Comparison of ENCODE assay signal across 11 cellular contexts in the genomic region with DNA sequence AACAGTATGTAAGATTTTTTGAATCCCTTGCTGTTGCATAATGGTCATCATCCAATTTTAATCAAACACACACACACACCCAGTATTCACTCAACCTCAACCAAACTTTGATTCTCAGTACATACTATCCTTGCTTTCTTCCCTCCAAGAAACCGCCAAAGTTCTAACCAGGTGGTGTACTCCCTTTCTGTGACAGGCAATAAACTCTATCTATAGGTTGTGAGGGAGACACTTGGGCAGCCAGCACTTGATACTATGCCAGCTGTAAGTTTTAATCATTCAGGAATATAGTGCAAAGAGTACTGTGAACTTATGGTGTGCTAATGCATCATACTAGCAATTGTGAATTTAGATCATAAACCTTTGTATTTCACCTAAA.
A peak's percentile ranks its signal among the peaks of the same experiment; 100 is the strongest.
DNase-seq lines count a peak whose midpoint lies in the region; ATAC-seq, FAIRE-seq and TF ChIP-seq lines count a peak whose summit lies in the region.
"Had no signal": no experiment of that assay in that cellular context is flagged by ENCODE, and none has a peak within 500 bp of the region (broad histone marks: within the 10 kb centered on the region; RNA-seq: fewer than 3 reads in every experiment).

No MANE protein-coding gene starts in this region.

- no peaks in the 10 kb centered on the region for H3K9me3 ChIP-seq in suprapubic skin

- peak; percentile 94 for FAIRE-seq in GM19239 (lab: Jason Lieb, UNC)

- TF ChIP-seq EP300 in suprapubic skin (IDR thresholded peaks at IDR 0.05), result no peak

- H3K27me3 ChIP-seq in HL-60 (ENCODE audit: insufficient read depth, poor library complexity, severe bottlenecking), result no peaks in the 10 kb centered on the region
- H3K27me3 ChIP-seq in suprapubic skin, result no peaks in the 10 kb centered on the region

- 85% methylated on average over 1 of the region's 1 CpG for WGBS in suprapubic skin

- peak; percentile 13 for ATAC-seq in HG02763 (IDR thresholded peaks at IDR 0.05; ENCODE audit: unreplicated experiment)
- ATAC-seq: left colon had no signal

- DNase-seq in GM19239 (ENCODE audit: insufficient read length, low spot score) (no peak), HL-60 (ENCODE audit: low read depth in 1 of 2, low spot score in 1 of 2) (no peak), substantia nigra (lab: John Stamatoyannopoulos, UW) (no peak), NCI-H2107 (lab: John Stamatoyannopoulos, UW) (no peak), DMS153 (lab: John Stamatoyannopoulos, UW) (no peak), suprapubic skin (ENCODE audit: low spot score in 2 of 2) (no peak), globus pallidus (ENCODE audit: low spot score) (no peak)
- DNase-seq: activated CD4-positive, alpha-beta T cell treated with anti-CD3 and anti-CD28 coated beads for 48 hours; glutamatergic neuron; left colon had no signal

- H3K4me3 ChIP-seq in HL-60 (replicated peaks; ENCODE audit: insufficient read depth, low read length), result no peak overlapping the region
- no peak overlapping the region for H3K4me3 ChIP-seq in suprapubic skin

- no peaks in the 10 kb centered on the region for H3K36me3 ChIP-seq in suprapubic skin

- no peak for TF ChIP-seq POLR2A in suprapubic skin (IDR thresholded peaks at IDR 0.05)

- peaks cover 6% of the 10 kb centered on the region for H3K4me1 ChIP-seq in suprapubic skin

- no peak for TF ChIP-seq CTCF in HL-60 (IDR thresholded peaks at IDR 0.05; ENCODE audit: insufficient read depth, low read length)
- TF ChIP-seq CTCF in suprapubic skin (IDR thresholded peaks at IDR 0.05), result no peak

- H3K27ac ChIP-seq in HL-60 (replicated peaks) (peak overlapping the region; percentile 51), substantia nigra (ENCODE audit: low read depth, low read length, poor library complexity, severe bottlenecking) (peak overlapping the region; percentile 31), suprapubic skin (no peak overlapping the region)
